Comparison of ENCODE assay signal across 11 cellular contexts in the genomic region with DNA sequence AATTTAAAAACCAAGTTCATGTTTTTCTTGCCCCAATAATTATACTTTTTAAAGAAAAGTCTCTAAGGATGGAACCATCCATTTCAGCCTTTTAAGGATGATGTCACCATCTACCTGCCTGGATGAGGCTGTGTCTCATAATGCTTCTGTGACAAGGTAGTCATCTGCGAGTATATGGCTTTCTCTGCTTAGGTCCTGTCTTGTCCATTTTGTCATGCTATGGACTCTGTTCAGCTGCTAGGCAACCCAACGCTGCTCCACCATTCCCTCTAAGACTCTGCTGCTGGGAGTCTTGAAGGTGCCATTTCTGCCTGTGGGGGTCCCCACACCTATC.
DNase-seq lines count a peak whose midpoint lies in the region; ATAC-seq, FAIRE-seq and TF ChIP-seq lines count a peak whose summit lies in the region.
"Had no signal": no experiment of that assay in that cellular context is flagged by ENCODE, and none has a peak within 500 bp of the region (broad histone marks: within the 10 kb centered on the region; RNA-seq: fewer than 3 reads in every experiment).

No MANE protein-coding gene starts in this region.

- no TSS peak for BruUV-seq in K562 (replicated peaks; lab: Mats Ljungman, UMichigan)

- WGBS in K562 (ENCODE audit: insufficient coverage, low coverage, missing lambda C conversion rate), result 0% methylated on average over 2 of the region's 2 CpGs

- no peaks in the 10 kb centered on the region for H3K4me1 ChIP-seq in K562 (replicated peaks in 1 of 2; ENCODE audit: control insufficient read depth in 2 of 2, insufficient read depth in 2 of 2, low read length in 2 of 2)
- H3K4me1 ChIP-seq: psoas muscle, upper lobe of right lung had no signal

- POLR2A ChIA-PET in K562 (lab: Yijun Ruan, JAX), result no interaction called here

- no peak overlapping the region for H3K4me3 ChIP-seq in K562
- H3K4me3 ChIP-seq: psoas muscle, upper lobe of right lung had no signal

- H3K36me3 ChIP-seq in K562 (ENCODE audit: control insufficient read depth, insufficient read depth, low read length), result no peaks in the 10 kb centered on the region
- H3K36me3 ChIP-seq: upper lobe of right lung had no signal

- H3K27ac ChIP-seq in K562 (ENCODE audit: extremely low read depth, low read depth, low read length), result no peak overlapping the region
- H3K27ac ChIP-seq: psoas muscle, RWPE1, upper lobe of right lung had no signal

- ATAC-seq in GM19023 (IDR thresholded peaks at IDR 0.05; ENCODE audit: unreplicated experiment) (peak; percentile 35), GM21576 (IDR thresholded peaks at IDR 0.05; ENCODE audit: unreplicated experiment) (peak; percentile 34), HG03066 (IDR thresholded peaks at IDR 0.05; ENCODE audit: low read depth, unreplicated experiment) (peak; percentile 38), K562 (no peak)
- ATAC-seq: psoas muscle, upper lobe of right lung had no signal

- TF ChIP-seq CTCF in K562 (IDR thresholded peaks at IDR 0.05 in 2 of 3, conservative IDR thresholded peaks at IDR 0.05 in 1 of 3; ENCODE audit: insufficient read depth in 2 of 3, low read depth in 1 of 3, low read length in 3 of 3), result no peak

- no peak for FAIRE-seq in K562 (lab: Jason Lieb, UNC)
- no peak for FAIRE-seq in HTR-8/SVneo (lab: Jason Lieb, UNC)

- no peaks in the 10 kb centered on the region for H3K9me1 ChIP-seq in K562 (ENCODE audit: control insufficient read depth, insufficient read depth, low read length)

- TF ChIP-seq EP300 in K562 (IDR thresholded peaks at IDR 0.05; ENCODE audit: low read length), result no peak

- no peaks in the 10 kb centered on the region for H3K9me3 ChIP-seq in K562 (replicated peaks; ENCODE audit: control insufficient read depth, insufficient read depth, low read depth, low read length)
- H3K9me3 ChIP-seq: psoas muscle, upper lobe of right lung had no signal

- in situ Hi-C loops in K562 (cut with MboI), result no loop called here

- H4K20me1 ChIP-seq in K562 (replicated peaks; ENCODE audit: control insufficient read depth, insufficient read depth, low read length), result no peaks in the 10 kb centered on the region

- H3K4me2 ChIP-seq in K562 (ENCODE audit: insufficient read depth, low read length), result no peak overlapping the region

- no peak for TF ChIP-seq POLR2A in K562 (conservative IDR thresholded peaks at IDR 0.05)

- DNase-seq in K562 (ENCODE audit: extremely low read depth in 1 of 4, low spot score in 3 of 4) (no peak), midbrain (lab: John Stamatoyannopoulos, UW) (no peak), HTR-8/SVneo (ENCODE audit: insufficient read length, low spot score) (no peak)
- DNase-seq in stimulated activated naive CD4-positive, alpha-beta T cell (lab: John Stamatoyannopoulos, UW), result no peak
- DNase-seq: CD8-positive, alpha-beta memory T cell; psoas muscle; upper lobe of right lung had no signal

- no peaks in the 10 kb centered on the region for H3K79me2 ChIP-seq in K562 (ENCODE audit: control insufficient read depth, insufficient read depth, low read length)

- no peak overlapping the region for H3K9ac ChIP-seq in K562 (ENCODE audit: insufficient read depth in 1 of 2, low read depth in 2 of 2, low read length in 2 of 2)

- no peak overlapping the region for H2AFZ ChIP-seq in K562 (ENCODE audit: low read depth, low read length)

- CTCF ChIA-PET in K562 (lab: Yijun Ruan, JAX; ENCODE audit: low intra/inter-chr PET ratio), result no interaction called here

- no peak for TF ChIP-seq RAD21 in K562 (CRISPR knock-in tag; conservative IDR thresholded peaks at IDR 0.05 in 1 of 2, IDR thresholded peaks at IDR 0.05 in 1 of 2)

- intact Hi-C loops in K562 (cut with micrococcal nuclease), result no loop called here

- H3K27me3 ChIP-seq in K562 (ENCODE audit: control insufficient read depth in 2 of 2, insufficient read depth in 2 of 2, low read length in 2 of 2), result no peaks in the 10 kb centered on the region; a peak in 1 of 5 replicates
- H3K27me3 ChIP-seq: upper lobe of right lung had no signal

TF ChIP-seq in K562, 482 proteins besides CTCF, POLR2A, EP300 and RAD21:
- peak; percentile 21; the same call in 1 of the 2 replicates for TF ChIP-seq ATF3 (IDR thresholded peaks at IDR 0.05)
- TF ChIP-seq ATF3 (CRISPR knock-in tag; conservative IDR thresholded peaks at IDR 0.05), result no peak
- no peak for TF ChIP-seq SMC3 (conservative IDR thresholded peaks at IDR 0.05; ENCODE audit: insufficient read depth, low read depth, low read length)
- TF ChIP-seq KDM2B (CRISPR knock-in tag; IDR thresholded peaks at IDR 0.05), result no peak
- no peak for TF ChIP-seq GTF2E2 (tag; IDR thresholded peaks at IDR 0.05)
- no peak for TF ChIP-seq HLTF (IDR thresholded peaks at IDR 0.05)
- no peak for TF ChIP-seq PCBP2 (IDR thresholded peaks at IDR 0.05; ENCODE audit: low read depth, low read length, poor library complexity, severe bottlenecking)
- no peak for TF ChIP-seq TFAP4 (CRISPR knock-in tag; IDR thresholded peaks at IDR 0.05; ENCODE audit: borderline replicate concordance)
- TF ChIP-seq, protein P1, sequence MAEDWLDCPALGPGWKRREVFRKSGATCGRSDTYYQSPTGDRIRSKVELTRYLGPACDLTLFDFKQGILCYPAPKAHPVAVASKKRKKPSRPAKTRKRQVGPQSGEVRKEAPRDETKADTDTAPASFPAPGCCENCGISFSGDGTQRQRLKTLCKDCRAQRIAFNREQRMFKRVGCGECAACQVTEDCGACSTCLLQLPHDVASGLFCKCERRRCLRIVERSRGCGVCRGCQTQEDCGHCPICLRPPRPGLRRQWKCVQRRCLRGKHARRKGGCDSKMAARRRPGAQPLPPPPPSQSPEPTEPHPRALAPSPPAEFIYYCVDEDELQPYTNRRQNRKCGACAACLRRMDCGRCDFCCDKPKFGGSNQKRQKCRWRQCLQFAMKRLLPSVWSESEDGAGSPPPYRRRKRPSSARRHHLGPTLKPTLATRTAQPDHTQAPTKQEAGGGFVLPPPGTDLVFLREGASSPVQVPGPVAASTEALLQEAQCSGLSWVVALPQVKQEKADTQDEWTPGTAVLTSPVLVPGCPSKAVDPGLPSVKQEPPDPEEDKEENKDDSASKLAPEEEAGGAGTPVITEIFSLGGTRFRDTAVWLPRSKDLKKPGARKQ (CRISPR knock-in tag; IDR thresholded peaks at IDR 0.05), result no peak
